ENCODE assay signal across 2 cellular contexts in the genomic region with DNA sequence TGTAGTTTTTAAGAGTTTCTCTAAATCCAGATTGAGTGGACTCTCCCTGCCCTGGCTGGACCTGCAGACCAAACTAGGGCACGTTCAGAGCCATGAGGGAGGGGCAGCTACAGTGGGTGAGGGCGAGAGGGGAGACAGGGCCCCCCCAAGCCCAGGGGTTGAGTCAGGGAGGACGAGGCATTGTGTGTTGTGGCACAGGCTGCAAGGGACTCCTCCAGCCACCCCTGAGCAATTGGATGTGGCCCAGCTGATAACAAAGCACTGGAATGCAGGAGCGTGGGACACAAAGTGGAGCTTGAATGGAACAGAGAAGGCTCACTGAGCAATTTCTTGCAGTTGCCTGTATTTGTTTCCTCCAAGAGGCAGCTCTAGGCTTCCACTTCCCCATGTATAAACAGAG.
TF ChIP-seq lines count a peak whose summit lies in the region.

No MANE protein-coding gene starts in this region.

TF ChIP-seq in H1, 55 proteins besides CTCF, POLR2A, EP300 and RAD21:
- TF ChIP-seq SP2 (IDR thresholded peaks at IDR 0.05; ENCODE audit: low read length) (no peak), KDM5A (IDR thresholded peaks at IDR 0.05; ENCODE audit: low read length) (no peak), BRCA1 (IDR thresholded peaks at IDR 0.05; ENCODE audit: low read depth, low read length) (no peak), CEBPB (IDR thresholded peaks at IDR 0.05; ENCODE audit: low read depth, low read length) (no peak), JUND (IDR thresholded peaks at IDR 0.05; ENCODE audit: low read length) (no peak), MAFK (IDR thresholded peaks at IDR 0.05; ENCODE audit: low read depth, low read length) (no peak), POU5F1 (IDR thresholded peaks at IDR 0.05; ENCODE audit: low read depth, low read length) (no peak), GTF2F1 (IDR thresholded peaks at IDR 0.05; ENCODE audit: borderline replicate concordance, low read depth, low read length) (no peak), MAX (IDR thresholded peaks at IDR 0.05) (no peak), RFX5 (IDR thresholded peaks at IDR 0.05; ENCODE audit: borderline replicate concordance, low read depth, low read length) (no peak)

TF ChIP-seq in HepG2, 621 proteins besides CTCF, POLR2A, EP300 and RAD21:
- TF ChIP-seq SNAI1 (CRISPR knock-in tag; IDR thresholded peaks at IDR 0.05; ENCODE audit: borderline replicate concordance), result no peak
- TF ChIP-seq RFXANK (CRISPR knock-in tag; IDR thresholded peaks at IDR 0.05), result no peak
- no peak for TF ChIP-seq HNF4G (IDR thresholded peaks at IDR 0.05; ENCODE audit: borderline replicate concordance, low read depth, low read length)
- TF ChIP-seq HNF4G (CRISPR knock-in tag; IDR thresholded peaks at IDR 0.05; ENCODE audit: borderline replicate concordance, low read depth), result no peak
- no peak for TF ChIP-seq LCORL (IDR thresholded peaks at IDR 0.05)
- no peak for TF ChIP-seq LCORL (CRISPR knock-in tag; IDR thresholded peaks at IDR 0.05)
- TF ChIP-seq ZNF510 (CRISPR knock-in tag; IDR thresholded peaks at IDR 0.05; ENCODE audit: low read depth), result no peak
- TF ChIP-seq, protein P1, sequence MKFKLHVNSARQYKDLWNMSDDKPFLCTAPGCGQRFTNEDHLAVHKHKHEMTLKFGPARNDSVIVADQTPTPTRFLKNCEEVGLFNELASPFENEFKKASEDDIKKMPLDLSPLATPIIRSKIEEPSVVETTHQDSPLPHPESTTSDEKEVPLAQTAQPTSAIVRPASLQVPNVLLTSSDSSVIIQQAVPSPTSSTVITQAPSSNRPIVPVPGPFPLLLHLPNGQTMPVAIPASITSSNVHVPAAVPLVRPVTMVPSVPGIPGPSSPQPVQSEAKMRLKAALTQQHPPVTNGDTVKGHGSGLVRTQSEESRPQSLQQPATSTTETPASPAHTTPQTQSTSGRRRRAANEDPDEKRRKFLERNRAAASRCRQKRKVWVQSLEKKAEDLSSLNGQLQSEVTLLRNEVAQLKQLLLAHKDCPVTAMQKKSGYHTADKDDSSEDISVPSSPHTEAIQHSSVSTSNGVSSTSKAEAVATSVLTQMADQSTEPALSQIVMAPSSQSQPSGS (CRISPR knock-in tag; IDR thresholded peaks at IDR 0.05), result no peak
- peak; percentile 30; the same call in 1 of the 2 replicates for TF ChIP-seq SRY (CRISPR knock-in tag; IDR thresholded peaks at IDR 0.05)
- no peak for TF ChIP-seq NR2C2 (CRISPR knock-in tag; IDR thresholded peaks at IDR 0.05; ENCODE audit: borderline replicate concordance)
- TF ChIP-seq DR1 (CRISPR knock-in tag; IDR thresholded peaks at IDR 0.05), result 0 out of 2 replicates have a peak, but pooled peaks have one; percentile 19
